ENCODE assay signal across 18 cellular contexts in genomic region chr15:32826685-32827084, GRCh38.
DNase-seq lines count a peak whose midpoint lies in the region; ATAC-seq, FAIRE-seq and TF ChIP-seq lines count a peak whose summit lies in the region.
"Had no signal": no experiment of that assay in that cellular context is flagged by ENCODE, and none has a peak within 500 bp of the region (broad histone marks: within the 10 kb centered on the region; RNA-seq: fewer than 3 reads in every experiment).

No MANE protein-coding gene starts in this region.

- H3K9ac ChIP-seq in IMR-90 (ENCODE audit: low read depth, low read length) (no peak overlapping the region), astrocyte (ENCODE audit: low read length) (no peak overlapping the region)

- no peaks in the 10 kb centered on the region for H3K36me3 ChIP-seq in ACC112 (ENCODE audit: insufficient read depth, low read length)
- H3K36me3 ChIP-seq in IMR-90 (ENCODE audit: control insufficient read depth, insufficient read depth, low read length) = no peaks in the 10 kb centered on the region; the same call in 1 of the 2 replicates
- no peaks in the 10 kb centered on the region for H3K36me3 ChIP-seq in astrocyte (ENCODE audit: insufficient read depth, low read length)
- peaks cover 9% of the 10 kb centered on the region for H3K36me3 ChIP-seq in osteoblast (ENCODE audit: insufficient read depth, low read length)

- H2AK9ac ChIP-seq in IMR-90 (replicated peaks; ENCODE audit: low read depth, low read length, poor library complexity) = no peak overlapping the region

- no peak overlapping the region for H3K27ac Mint-ChIP-seq in astrocyte (ENCODE audit: unreplicated experiment)
- H3K27ac Mint-ChIP-seq in glutamatergic neuron (ENCODE audit: unreplicated experiment) = no peak overlapping the region
- H3K27ac Mint-ChIP-seq: B cell; CD8-positive, alpha-beta memory T cell had no signal

- no peak for TF ChIP-seq RAD21 in IMR-90 (IDR thresholded peaks at IDR 0.05; ENCODE audit: low read length)

- intact Hi-C loops in IMR-90 (cut with micrococcal nuclease) = no loop called here

- H2BK5ac ChIP-seq in IMR-90 (ENCODE audit: low read depth, low read length, poor library complexity, severe bottlenecking) = peak overlapping the region; percentile 99

- no peak overlapping the region for H3K4me3 ChIP-seq in ACC112 (ENCODE audit: low read depth, low read length)
- no peak overlapping the region for H3K4me3 ChIP-seq in IMR-90 (ENCODE audit: insufficient read depth, low read depth, low read length)
- H3K4me3 ChIP-seq in astrocyte (ENCODE audit: insufficient read depth, low read depth, low read length) = no peak overlapping the region
- no peak overlapping the region for H3K4me3 ChIP-seq in osteoblast (ENCODE audit: insufficient read depth, low read length)

- TF ChIP-seq CTCF in IMR-90 (conservative IDR thresholded peaks at IDR 0.05; ENCODE audit: low read depth, low read length) (no peak), astrocyte (IDR thresholded peaks at IDR 0.05; ENCODE audit: insufficient read depth, low read depth, low read length) (no peak), osteoblast (IDR thresholded peaks at IDR 0.05; ENCODE audit: extremely low read depth, low read depth, low read length) (no peak), glutamatergic neuron (IDR thresholded peaks at IDR 0.05; ENCODE audit: partially characterized antibody, unreplicated experiment) (no peak)

- in situ Hi-C loops in IMR-90 (cut with MboI; ENCODE audit: low sequenced_read_pairs) = no loop called here

- H3K27me3 ChIP-seq in ACC112 (ENCODE audit: insufficient read depth, low read length) (no peaks in the 10 kb centered on the region), IMR-90 (ENCODE audit: control insufficient read depth, insufficient read depth, low read length) (no peaks in the 10 kb centered on the region), astrocyte (ENCODE audit: insufficient read depth, low read length) (no peaks in the 10 kb centered on the region), osteoblast (ENCODE audit: insufficient read depth, low read length) (no peaks in the 10 kb centered on the region)

- H3K4me3 Mint-ChIP-seq in astrocyte (ENCODE audit: unreplicated experiment) = peak overlapping the region; percentile 8
- H3K4me3 Mint-ChIP-seq in glutamatergic neuron (ENCODE audit: unreplicated experiment) = no peak overlapping the region
- H3K4me3 Mint-ChIP-seq: B cell; CD14-positive monocyte; CD8-positive, alpha-beta memory T cell had no signal

- H4K91ac ChIP-seq in IMR-90 (ENCODE audit: insufficient read depth, low read depth, low read length) = peak overlapping the region; percentile 96

- H3K4ac ChIP-seq in IMR-90 (ENCODE audit: low read depth, low read length) = peak overlapping the region; percentile 97

- H3K14ac ChIP-seq in IMR-90 (replicated peaks; ENCODE audit: low read depth, low read length) = peak overlapping the region; percentile 91

- ATAC-seq in IMR-90 (ENCODE audit: low read depth) = no peak
- no peak for ATAC-seq in GM21447 (IDR thresholded peaks at IDR 0.05; ENCODE audit: unreplicated experiment)

- H3K9me3 Mint-ChIP-seq in astrocyte (ENCODE audit: unreplicated experiment) = peaks cover under 1% of the 10 kb centered on the region
- no peaks in the 10 kb centered on the region for H3K9me3 Mint-ChIP-seq in glutamatergic neuron (ENCODE audit: unreplicated experiment)
- H3K9me3 Mint-ChIP-seq: CD8-positive, alpha-beta memory T cell had no signal

- dilution Hi-C loops in IMR-90 (cut with HindIII; ENCODE audit: low sequenced_read_pairs, unreplicated experiment) = no loop called here

- H3K4me1 Mint-ChIP-seq in astrocyte (ENCODE audit: low read depth, unreplicated experiment) = peaks cover 39% of the 10 kb centered on the region
- H3K4me1 Mint-ChIP-seq in glutamatergic neuron (ENCODE audit: low read depth, unreplicated experiment) = peaks cover 5% of the 10 kb centered on the region
- H3K4me1 Mint-ChIP-seq: B cell; CD14-positive monocyte; CD8-positive, alpha-beta memory T cell had no signal

- H3K27ac ChIP-seq in ACC112 (ENCODE audit: low read depth, low read length) = peak overlapping the region; percentile 97
- peak overlapping the region; percentile 4; the same call in 1 of the 2 replicates for H3K27ac ChIP-seq in IMR-90 (ENCODE audit: insufficient read depth, low read length)
- H3K27ac ChIP-seq in astrocyte (ENCODE audit: low read depth, low read length) = no peak overlapping the region
- H3K27ac ChIP-seq in osteoblast (ENCODE audit: low read depth, low read length) = peak overlapping the region; percentile 99
- H3K27ac ChIP-seq: HL-60 had no signal

- CTCF ChIA-PET in IMR-90 (lab: Yijun Ruan, JAX) = no interaction called here

- H3K23ac ChIP-seq in IMR-90 (ENCODE audit: low read depth, low read length) = peak overlapping the region; percentile 88

- no peaks in the 10 kb centered on the region for H3K9me3 ChIP-seq in IMR-90 (ENCODE audit: control insufficient read depth, insufficient read depth, low read length)
- H3K9me3 ChIP-seq in astrocyte (ENCODE audit: insufficient read depth, low read depth, low read length) = no peaks in the 10 kb centered on the region
- no peaks in the 10 kb centered on the region for H3K9me3 ChIP-seq in osteoblast (ENCODE audit: low read depth, low read length)
- H3K9me3 ChIP-seq: Caco-2 had no signal

- WGBS in IMR-90 (ENCODE audit: extremely low coverage in 2 of 2, insufficient read length in 1 of 2), 2 experiments = 90% methylated on average over 2 of the region's 5 CpGs; no CpG with 5 or more reads in 1 of the 2 experiments

- H3K4me1 ChIP-seq in ACC112 (ENCODE audit: control insufficient read depth, insufficient read depth, low read length, unreplicated experiment) (peaks cover 70% of the 10 kb centered on the region), IMR-90 (ENCODE audit: control insufficient read depth, insufficient read depth, low read length) (peaks cover 33% of the 10 kb centered on the region), astrocyte (ENCODE audit: insufficient read depth, low read length) (peaks cover 36% of the 10 kb centered on the region), osteoblast (ENCODE audit: insufficient read depth, low read length) (peaks cover 56% of the 10 kb centered on the region)

- H3K27me3 Mint-ChIP-seq in astrocyte (ENCODE audit: low read depth, unreplicated experiment) = no peaks in the 10 kb centered on the region
- H3K27me3 Mint-ChIP-seq in glutamatergic neuron (ENCODE audit: unreplicated experiment) = no peaks in the 10 kb centered on the region

- H3K18ac ChIP-seq in IMR-90 (ENCODE audit: low read depth, low read length) = peak overlapping the region; percentile 99

- H3K79me1 ChIP-seq in IMR-90 (ENCODE audit: low read depth in 1 of 2, low read length in 2 of 2) = peaks cover 32 to 68% of the 10 kb centered on the region in 2 experiments

- H3K36me3 Mint-ChIP-seq in astrocyte (ENCODE audit: low read depth, unreplicated experiment) (peaks cover 2% of the 10 kb centered on the region), glutamatergic neuron (ENCODE audit: unreplicated experiment) (no peaks in the 10 kb centered on the region)
- H3K36me3 Mint-ChIP-seq: CD8-positive, alpha-beta memory T cell had no signal

- H3K4me2 ChIP-seq in IMR-90 (ENCODE audit: low read depth, low read length) = no peak overlapping the region
- no peak overlapping the region for H3K4me2 ChIP-seq in astrocyte (ENCODE audit: low read length)
- no peak overlapping the region for H3K4me2 ChIP-seq in osteoblast (ENCODE audit: insufficient read depth, low read length)

- no peaks in the 10 kb centered on the region for H4K20me1 ChIP-seq in IMR-90 (ENCODE audit: insufficient read depth, low read length)
- H4K20me1 ChIP-seq in astrocyte (ENCODE audit: insufficient read depth, low read length) = no peaks in the 10 kb centered on the region
- no peaks in the 10 kb centered on the region for H4K20me1 ChIP-seq in osteoblast (ENCODE audit: insufficient read depth, low read length)

- H2AFZ ChIP-seq in ACC112 (ENCODE audit: low read length, unreplicated experiment) (no peak overlapping the region), IMR-90 (replicated peaks; ENCODE audit: low read length, poor library complexity) (no peak overlapping the region), astrocyte (ENCODE audit: low read depth, low read length) (no peak overlapping the region), osteoblast (ENCODE audit: low read length) (no peak overlapping the region)

- H2BK120ac ChIP-seq in IMR-90 (ENCODE audit: low read depth, low read length) = peak overlapping the region; percentile 95

- peak overlapping the region; percentile 93; the same call in 1 of the 2 replicates for H4K5ac ChIP-seq in IMR-90 (ENCODE audit: low read depth, low read length)

- peak overlapping the region; percentile 91 for H2AK5ac ChIP-seq in IMR-90 (ENCODE audit: low read depth, low read length)

- H3K9me1 ChIP-seq in IMR-90 (ENCODE audit: insufficient read depth, low read length) = peaks cover 26% of the 10 kb centered on the region

- peak overlapping the region; percentile 94 for H2BK20ac ChIP-seq in IMR-90 (ENCODE audit: low read depth, low read length)

- peak; percentile 87 for FAIRE-seq in astrocyte (lab: Jason Lieb, UNC)
- FAIRE-seq: GM12892 had no signal

- POLR2A ChIA-PET in IMR-90 (lab: Charles Lee; ENCODE audit: unreplicated experiment) = no interaction called here

- H4K8ac ChIP-seq in IMR-90 (ENCODE audit: low read depth in 2 of 2, low read length in 2 of 2) = peak overlapping the region; percentile 71 to 94; a peak in 3 of 4 replicates

- H2BK15ac ChIP-seq in IMR-90 (ENCODE audit: low read depth, low read length) = peak overlapping the region; percentile 68

- H3K79me2 ChIP-seq in ACC112 (ENCODE audit: control insufficient read depth, insufficient read depth, low read length, unreplicated experiment) (no peaks in the 10 kb centered on the region), astrocyte (ENCODE audit: insufficient read depth, low read length) (no peaks in the 10 kb centered on the region), osteoblast (ENCODE audit: insufficient read depth, low read length) (peaks cover 9% of the 10 kb centered on the region)

- DNase-seq in IMR-90 (no peak), astrocyte (ENCODE audit: low read depth) (no peak), osteoblast (ENCODE audit: insufficient read length, low spot score, missing footprints) (no peak), glutamatergic neuron (no peak), retina (no peak)
- no peak for DNase-seq in stimulated activated CD4-positive, alpha-beta T cell treated with anti-CD3 and anti-CD28 coated beads, Interleukin-2, amount 100 ng/mL, for 24 hours
- DNase-seq: 8988T; Caco-2; CD8-positive, alpha-beta memory T cell; DND-41; GDM1; HCEC 1CT had no signal

- 0 out of 2 replicates have a peak overlapping the region, but pooled peaks have one; percentile 41 for H3K56ac ChIP-seq in IMR-90 (ENCODE audit: extremely low read depth, insufficient read depth, low read length)

- BruUV-seq in IMR-90 (replicated peaks; lab: Mats Ljungman, UMichigan) = no TSS peak

- no peak for TF ChIP-seq POLR2A in IMR-90 (IDR thresholded peaks at IDR 0.05; ENCODE audit: low read depth, low read length)

TF ChIP-seq in IMR-90, 13 proteins besides CTCF, POLR2A, EP300 and RAD21 (continues in another document):
- no peak for TF ChIP-seq MAFK (IDR thresholded peaks at IDR 0.05; ENCODE audit: low read depth, low read length)
